ENCODE assay signal across 1 cellular context in the genomic region with DNA sequence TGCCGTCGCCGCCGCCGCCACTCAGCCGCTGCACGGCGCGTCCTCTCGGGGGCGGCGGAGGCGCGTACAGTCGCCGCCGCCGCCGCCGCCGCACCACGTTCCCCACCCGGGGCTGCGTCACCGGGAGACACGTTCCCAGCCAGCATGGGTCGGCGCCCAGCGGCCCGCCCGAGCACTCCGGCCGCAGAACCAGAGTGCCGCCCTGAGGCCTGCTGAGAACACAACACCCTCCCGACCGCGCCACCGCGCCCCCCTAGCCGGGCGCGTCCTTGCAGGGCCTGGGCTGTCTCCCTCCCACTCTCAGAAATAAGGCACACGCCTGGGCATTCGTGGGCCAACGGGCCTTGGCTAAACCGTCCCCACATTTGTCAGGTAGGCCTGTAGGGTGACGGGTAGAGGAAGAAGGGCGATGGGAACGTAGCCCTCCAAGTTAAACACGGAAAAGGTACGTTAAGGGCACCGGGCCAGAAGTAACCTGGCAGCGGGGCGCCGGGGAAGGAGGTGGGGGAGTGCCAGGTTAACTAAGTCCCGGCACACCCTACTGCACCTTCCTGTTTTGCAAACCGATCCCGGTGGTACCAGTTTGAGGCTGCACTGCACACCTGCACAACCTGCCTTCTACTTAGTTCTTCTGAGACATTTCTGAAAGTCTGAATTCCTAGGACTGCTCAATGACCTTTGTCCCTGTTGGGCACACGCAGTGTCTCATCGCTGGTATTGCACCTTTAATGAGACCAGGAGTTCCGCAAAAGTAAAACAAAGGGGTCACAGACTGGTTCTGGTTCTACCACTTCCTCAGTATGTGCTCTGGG.
TF ChIP-seq lines count a peak whose summit lies in the region.

A gene (minus strand): TSS at position 68 of the 812 bp plus-strand sequence. CDS start 520 bp downstream, outside the sequence.

TF ChIP-seq in A549, 52 proteins besides CTCF, POLR2A, EP300 and RAD21 (continued from another document):
- TF ChIP-seq, protein P1, sequence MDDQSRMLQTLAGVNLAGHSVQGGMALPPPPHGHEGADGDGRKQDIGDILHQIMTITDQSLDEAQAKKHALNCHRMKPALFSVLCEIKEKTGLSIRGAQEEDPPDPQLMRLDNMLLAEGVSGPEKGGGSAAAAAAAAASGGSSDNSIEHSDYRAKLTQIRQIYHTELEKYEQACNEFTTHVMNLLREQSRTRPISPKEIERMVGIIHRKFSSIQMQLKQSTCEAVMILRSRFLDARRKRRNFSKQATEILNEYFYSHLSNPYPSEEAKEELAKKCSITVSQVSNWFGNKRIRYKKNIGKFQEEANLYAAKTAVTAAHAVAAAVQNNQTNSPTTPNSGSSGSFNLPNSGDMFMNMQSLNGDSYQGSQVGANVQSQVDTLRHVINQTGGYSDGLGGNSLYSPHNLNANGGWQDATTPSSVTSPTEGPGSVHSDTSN (IDR thresholded peaks at IDR 0.05): no peak
- no peak for TF ChIP-seq NPAS2 (CRISPR knock-in tag; IDR thresholded peaks at IDR 0.05; ENCODE audit: borderline replicate concordance)
- TF ChIP-seq MAFK (IDR thresholded peaks at IDR 0.05; ENCODE audit: partially characterized antibody): no peak
- TF ChIP-seq ZSCAN20 (CRISPR knock-in tag; IDR thresholded peaks at IDR 0.05): no peak
- TF ChIP-seq SREBF2 (IDR thresholded peaks at IDR 0.05): no peak
- TF ChIP-seq HOXB5 (CRISPR knock-in tag; IDR thresholded peaks at IDR 0.05): no peak
- peak; percentile 15; the same call in 1 of the 2 replicates for TF ChIP-seq GATA3 (IDR thresholded peaks at IDR 0.05; ENCODE audit: borderline replicate concordance)
- TF ChIP-seq, protein P2, sequence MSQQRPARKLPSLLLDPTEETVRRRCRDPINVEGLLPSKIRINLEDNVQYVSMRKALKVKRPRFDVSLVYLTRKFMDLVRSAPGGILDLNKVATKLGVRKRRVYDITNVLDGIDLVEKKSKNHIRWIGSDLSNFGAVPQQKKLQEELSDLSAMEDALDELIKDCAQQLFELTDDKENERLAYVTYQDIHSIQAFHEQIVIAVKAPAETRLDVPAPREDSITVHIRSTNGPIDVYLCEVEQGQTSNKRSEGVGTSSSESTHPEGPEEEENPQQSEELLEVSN (IDR thresholded peaks at IDR 0.05; ENCODE audit: borderline replicate concordance, low read depth): no peak
- no peak for TF ChIP-seq FOXS1 (CRISPR knock-in tag; IDR thresholded peaks at IDR 0.05)
- TF ChIP-seq TP53 (CRISPR knock-in tag; IDR thresholded peaks at IDR 0.05): no peak
- no peak for TF ChIP-seq RNF2 (IDR thresholded peaks at IDR 0.05; ENCODE audit: borderline replicate concordance, low read depth)
- no peak for TF ChIP-seq NFE2L2 (conservative IDR thresholded peaks at IDR 0.05; ENCODE audit: low read length)
- no peak for TF ChIP-seq NR3C1 (IDR thresholded peaks at IDR 0.05)
- peak in 1 of 2 experiments; percentile 85; a peak in 2 of 5 replicates for TF ChIP-seq JUN (IDR thresholded peaks at IDR 0.05)
- no peak for TF ChIP-seq EHF (CRISPR knock-in tag; IDR thresholded peaks at IDR 0.05)
- no peak for TF ChIP-seq PHF8 (IDR thresholded peaks at IDR 0.05; ENCODE audit: borderline replicate concordance, low read depth)
- no peak for TF ChIP-seq ZC3H11A (IDR thresholded peaks at IDR 0.05)
- TF ChIP-seq, protein P3, sequence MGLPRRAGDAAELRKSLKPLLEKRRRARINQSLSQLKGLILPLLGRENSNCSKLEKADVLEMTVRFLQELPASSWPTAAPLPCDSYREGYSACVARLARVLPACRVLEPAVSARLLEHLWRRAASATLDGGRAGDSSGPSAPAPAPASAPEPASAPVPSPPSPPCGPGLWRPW (IDR thresholded peaks at IDR 0.05): no peak
- TF ChIP-seq, protein P4, sequence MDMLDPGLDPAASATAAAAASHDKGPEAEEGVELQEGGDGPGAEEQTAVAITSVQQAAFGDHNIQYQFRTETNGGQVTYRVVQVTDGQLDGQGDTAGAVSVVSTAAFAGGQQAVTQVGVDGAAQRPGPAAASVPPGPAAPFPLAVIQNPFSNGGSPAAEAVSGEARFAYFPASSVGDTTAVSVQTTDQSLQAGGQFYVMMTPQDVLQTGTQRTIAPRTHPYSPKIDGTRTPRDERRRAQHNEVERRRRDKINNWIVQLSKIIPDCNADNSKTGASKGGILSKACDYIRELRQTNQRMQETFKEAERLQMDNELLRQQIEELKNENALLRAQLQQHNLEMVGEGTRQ (IDR thresholded peaks at IDR 0.05): no peak
- no peak for TF ChIP-seq HDAC2 (IDR thresholded peaks at IDR 0.05)
- TF ChIP-seq CEBPB (IDR thresholded peaks at IDR 0.05): no peak
- TF ChIP-seq JUNB (IDR thresholded peaks at IDR 0.05): no peak
- TF ChIP-seq, protein P5, sequence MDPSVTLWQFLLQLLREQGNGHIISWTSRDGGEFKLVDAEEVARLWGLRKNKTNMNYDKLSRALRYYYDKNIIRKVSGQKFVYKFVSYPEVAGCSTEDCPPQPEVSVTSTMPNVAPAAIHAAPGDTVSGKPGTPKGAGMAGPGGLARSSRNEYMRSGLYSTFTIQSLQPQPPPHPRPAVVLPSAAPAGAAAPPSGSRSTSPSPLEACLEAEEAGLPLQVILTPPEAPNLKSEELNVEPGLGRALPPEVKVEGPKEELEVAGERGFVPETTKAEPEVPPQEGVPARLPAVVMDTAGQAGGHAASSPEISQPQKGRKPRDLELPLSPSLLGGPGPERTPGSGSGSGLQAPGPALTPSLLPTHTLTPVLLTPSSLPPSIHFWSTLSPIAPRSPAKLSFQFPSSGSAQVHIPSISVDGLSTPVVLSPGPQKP (IDR thresholded peaks at IDR 0.05; ENCODE audit: low read depth, low read length): no peak
- no peak for TF ChIP-seq CBX2 (IDR thresholded peaks at IDR 0.05; ENCODE audit: borderline replicate concordance, low read depth)
- TF ChIP-seq HOXB13 (CRISPR knock-in tag; IDR thresholded peaks at IDR 0.05; ENCODE audit: low read depth): no peak
- no peak for TF ChIP-seq BHLHE40 (IDR thresholded peaks at IDR 0.05; ENCODE audit: low read depth, low read length)
- no peak for TF ChIP-seq RFX5 (IDR thresholded peaks at IDR 0.05)
- TF ChIP-seq CHD4 (IDR thresholded peaks at IDR 0.05; ENCODE audit: borderline replicate concordance): no peak
- TF ChIP-seq ZNF302 (CRISPR knock-in tag; IDR thresholded peaks at IDR 0.05): no peak
- TF ChIP-seq FOSL2 (IDR thresholded peaks at IDR 0.05): no peak
- TF ChIP-seq FOSL2 (CRISPR knock-in tag; IDR thresholded peaks at IDR 0.05): peak; percentile 34; the same call in 1 of the 2 replicates
- TF ChIP-seq ESRRA (IDR thresholded peaks at IDR 0.05; ENCODE audit: borderline replicate concordance, low read length): no peak
- TF ChIP-seq EHMT2 (IDR thresholded peaks at IDR 0.05; ENCODE audit: low read depth): no peak
- no peak for TF ChIP-seq TFCP2L1 (CRISPR knock-in tag; IDR thresholded peaks at IDR 0.05)
- no peak for TF ChIP-seq HOXA7 (CRISPR knock-in tag; IDR thresholded peaks at IDR 0.05)
- no peak for TF ChIP-seq KDM5A (IDR thresholded peaks at IDR 0.05)
